16 cellular contexts compared by ENCODE assay signal in the genomic region with DNA sequence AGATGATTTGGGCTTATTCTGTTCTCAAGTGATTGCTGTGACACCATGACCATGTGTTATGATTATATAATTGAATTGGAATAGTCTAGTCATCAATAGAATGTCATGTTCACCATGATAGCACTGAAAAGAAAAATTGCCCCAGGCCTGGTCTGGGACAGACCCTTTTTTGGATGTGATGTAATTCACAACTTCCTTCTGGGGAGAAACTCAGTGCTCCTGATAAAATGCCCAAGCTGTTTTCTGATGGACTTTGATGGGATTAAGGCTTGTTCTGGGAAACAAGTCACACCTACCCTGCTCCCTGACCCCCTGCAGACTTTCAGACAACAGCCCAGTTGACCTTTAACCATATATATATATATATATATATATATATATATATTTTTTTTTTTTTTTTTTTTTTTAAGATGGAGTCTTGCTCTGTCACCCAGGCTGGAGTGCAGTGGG.
DNase-seq lines count a peak whose midpoint lies in the region; ATAC-seq and TF ChIP-seq lines count a peak whose summit lies in the region.
"Had no signal": no experiment of that assay in that cellular context is flagged by ENCODE, and none has a peak within 500 bp of the region (broad histone marks: within the 10 kb centered on the region; RNA-seq: fewer than 3 reads in every experiment).

No MANE protein-coding gene starts in this region.

- no peaks in the 10 kb centered on the region for H3K36me3 ChIP-seq in HUES48 (ENCODE audit: control insufficient read depth, insufficient read depth, low read length)
- no peaks in the 10 kb centered on the region for H3K36me3 ChIP-seq in naive thymus-derived CD4-positive, alpha-beta T cell (ENCODE audit: control insufficient read depth in 2 of 3, insufficient read depth in 3 of 3, low read length in 3 of 3)
- H3K36me3 ChIP-seq in CD8-positive, alpha-beta memory T cell (ENCODE audit: insufficient read depth, low read length) = no peaks in the 10 kb centered on the region
- H3K36me3 ChIP-seq: HAP-1, MG63, SJCRH30 had no signal

- H3K9ac ChIP-seq in HUES48 (ENCODE audit: low read depth, low read length) = no peak overlapping the region
- H3K9ac ChIP-seq: KMS-11 had no signal

- POLR2A ChIA-PET in naive thymus-derived CD4-positive, alpha-beta T cell (lab: Charles Lee) = interaction anchor here (1.4 to 15.5 kb wide), 4 partner anchors 28 to 65 kb away, joined by 4 to 206 read pairs (median 6); no protein-coding TSS in a partner anchor
- POLR2A ChIA-PET in CD8-positive, alpha-beta memory T cell (lab: Charles Lee) = no interaction called here

- no peaks in the 10 kb centered on the region for H3K9me3 Mint-ChIP-seq in activated T-cell treated with anti-CD3 and anti-CD28 coated beads, Interleukin-2, amount 50 U/mL, for 24 hours
- H3K9me3 Mint-ChIP-seq in activated T-cell treated with anti-CD3 and anti-CD28 coated beads, Interleukin-2, amount 50 U/mL, for 4 hours = no peaks in the 10 kb centered on the region
- H3K9me3 Mint-ChIP-seq in naive thymus-derived CD4-positive, alpha-beta T cell = peaks cover 0 to 1% (median 0%) of the 10 kb centered on the region in 11 donors
- H3K9me3 Mint-ChIP-seq in CD8-positive, alpha-beta memory T cell = no peaks in the 10 kb centered on the region
- H3K9me3 Mint-ChIP-seq: CD14-positive monocyte had no signal

- H3K27me3 Mint-ChIP-seq in activated T-cell treated with anti-CD3 and anti-CD28 coated beads, Interleukin-2, amount 50 U/mL, for 24 hours = no peaks in the 10 kb centered on the region
- no peaks in the 10 kb centered on the region for H3K27me3 Mint-ChIP-seq in activated T-cell treated with anti-CD3 and anti-CD28 coated beads, Interleukin-2, amount 50 U/mL, for 4 hours (ENCODE audit: low read depth)
- no peaks in the 10 kb centered on the region for H3K27me3 Mint-ChIP-seq in naive thymus-derived CD4-positive, alpha-beta T cell
- no peaks in the 10 kb centered on the region for H3K27me3 Mint-ChIP-seq in CD8-positive, alpha-beta memory T cell

- no peak overlapping the region for H3K4me3 ChIP-seq in HUES48 (ENCODE audit: low read depth, low read length)
- no peak overlapping the region for H3K4me3 ChIP-seq in naive thymus-derived CD4-positive, alpha-beta T cell (ENCODE audit: low read length)
- H3K4me3 ChIP-seq in CD8-positive, alpha-beta memory T cell (ENCODE audit: low read length) = no peak overlapping the region
- H3K4me3 ChIP-seq: HAP-1, MG63, SJCRH30 had no signal

- H3K27ac ChIP-seq in HUES48 (ENCODE audit: low read depth, low read length) = peak overlapping the region; percentile 29
- peak overlapping the region; percentile 18 for H3K27ac ChIP-seq in VCaP
- H3K27ac ChIP-seq in naive thymus-derived CD4-positive, alpha-beta T cell (ENCODE audit: low read depth, low read length) = no peak overlapping the region
- H3K27ac ChIP-seq in CD8-positive, alpha-beta memory T cell (ENCODE audit: low read depth, low read length) = no peak overlapping the region
- H3K27ac ChIP-seq: HL-60, KMS-11, SJCRH30 had no signal

- H3K4me1 ChIP-seq in HUES48 (ENCODE audit: control insufficient read depth, insufficient read depth, low read length) = peaks cover 15% of the 10 kb centered on the region
- H3K4me1 ChIP-seq in naive thymus-derived CD4-positive, alpha-beta T cell (ENCODE audit: control insufficient read depth in 2 of 2, insufficient read depth in 2 of 2, low read length in 2 of 2) = peaks cover 31 to 71% of the 10 kb centered on the region in 2 donors
- H3K4me1 ChIP-seq in CD8-positive, alpha-beta memory T cell (ENCODE audit: insufficient read depth, low read length) = peaks cover 81% of the 10 kb centered on the region

- DNase-seq in activated T-cell treated with anti-CD3 and anti-CD28 coated beads, Interleukin-2, amount 50 U/mL, for 24 hours = no peak
- DNase-seq in activated T-cell treated with anti-CD3 and anti-CD28 coated beads, Interleukin-2, amount 50 U/mL, for 4 hours = no peak
- DNase-seq in naive thymus-derived CD4-positive, alpha-beta T cell = no peak
- no peak for DNase-seq in NCI-H146 (lab: John Stamatoyannopoulos, UW)
- no peak for DNase-seq in CD8-positive, alpha-beta memory T cell
- DNase-seq: DMS79, MG63, NCI-H2029, NCI-H510A treated with DMSO at 0.1 percent for 48 hours, SJCRH30 had no signal

- H3K27ac Mint-ChIP-seq in activated T-cell treated with anti-CD3 and anti-CD28 coated beads, Interleukin-2, amount 50 U/mL, for 24 hours = peak overlapping the region; percentile 57
- H3K27ac Mint-ChIP-seq in naive thymus-derived CD4-positive, alpha-beta T cell = peak overlapping the region in 7 of 9 donors; percentile 71 to 86 (median 78)
- peak overlapping the region in 2 of 8 donors; percentile 34 to 42 for H3K27ac Mint-ChIP-seq in CD8-positive, alpha-beta memory T cell
- H3K27ac Mint-ChIP-seq: CD14-positive monocyte had no signal

- no peak for TF ChIP-seq CTCF in VCaP (conservative IDR thresholded peaks at IDR 0.05)

- intact Hi-C loops in naive thymus-derived CD4-positive, alpha-beta T cell (cut with micrococcal nuclease) = no loop called here

- H3K27me3 ChIP-seq in HUES48 (ENCODE audit: control insufficient read depth, insufficient read depth, low read length) = no peaks in the 10 kb centered on the region
- H3K27me3 ChIP-seq in naive thymus-derived CD4-positive, alpha-beta T cell (ENCODE audit: control insufficient read depth in 2 of 2, insufficient read depth in 2 of 2, low read length in 2 of 2) = no peaks in the 10 kb centered on the region
- no peaks in the 10 kb centered on the region for H3K27me3 ChIP-seq in CD8-positive, alpha-beta memory T cell (ENCODE audit: insufficient read depth, low read length, poor library complexity, severe bottlenecking)
- H3K27me3 ChIP-seq: MG63, SJCRH30 had no signal

- no peak overlapping the region for H3K4me3 Mint-ChIP-seq in activated T-cell treated with anti-CD3 and anti-CD28 coated beads, Interleukin-2, amount 50 U/mL, for 24 hours
- no peak overlapping the region for H3K4me3 Mint-ChIP-seq in activated T-cell treated with anti-CD3 and anti-CD28 coated beads, Interleukin-2, amount 50 U/mL, for 4 hours
- peak overlapping the region in 4 of 10 donors; percentile 1 to 51 (median 10) for H3K4me3 Mint-ChIP-seq in naive thymus-derived CD4-positive, alpha-beta T cell
- H3K4me3 Mint-ChIP-seq in CD8-positive, alpha-beta memory T cell = no peak overlapping the region
- H3K4me3 Mint-ChIP-seq: CD14-positive monocyte had no signal

- H3K9me3 ChIP-seq in HUES48 (ENCODE audit: control insufficient read depth, insufficient read depth, low read length) = no peaks in the 10 kb centered on the region
- H3K9me3 ChIP-seq in naive thymus-derived CD4-positive, alpha-beta T cell (ENCODE audit: control insufficient read depth in 2 of 3, low read length in 3 of 3) = no peaks in the 10 kb centered on the region
- no peaks in the 10 kb centered on the region for H3K9me3 ChIP-seq in CD8-positive, alpha-beta memory T cell (ENCODE audit: low read length)
- H3K9me3 ChIP-seq: HAP-1, MG63, SJCRH30 had no signal

- CTCF ChIA-PET in naive thymus-derived CD4-positive, alpha-beta T cell (lab: Charles Lee) = no interaction called here
- CTCF ChIA-PET in CD8-positive, alpha-beta memory T cell (lab: Charles Lee) = no interaction called here

- H3K36me3 Mint-ChIP-seq in activated T-cell treated with anti-CD3 and anti-CD28 coated beads, Interleukin-2, amount 50 U/mL, for 24 hours (ENCODE audit: low read depth) = no peaks in the 10 kb centered on the region
- H3K36me3 Mint-ChIP-seq in activated T-cell treated with anti-CD3 and anti-CD28 coated beads, Interleukin-2, amount 50 U/mL, for 4 hours (ENCODE audit: insufficient read depth) = no peaks in the 10 kb centered on the region
- H3K36me3 Mint-ChIP-seq in naive thymus-derived CD4-positive, alpha-beta T cell = peaks cover 0 to 5% (median 0%) of the 10 kb centered on the region in 5 donors
- no peaks in the 10 kb centered on the region for H3K36me3 Mint-ChIP-seq in CD8-positive, alpha-beta memory T cell
- H3K36me3 Mint-ChIP-seq: CD14-positive monocyte had no signal

- H3K4me1 Mint-ChIP-seq in activated T-cell treated with anti-CD3 and anti-CD28 coated beads, Interleukin-2, amount 50 U/mL, for 24 hours (ENCODE audit: low read depth) = peaks cover 77% of the 10 kb centered on the region
- peaks cover 58% of the 10 kb centered on the region for H3K4me1 Mint-ChIP-seq in activated T-cell treated with anti-CD3 and anti-CD28 coated beads, Interleukin-2, amount 50 U/mL, for 4 hours (ENCODE audit: low read depth)
- peaks cover 41 to 93% (median 82%) of the 10 kb centered on the region in 7 donors for H3K4me1 Mint-ChIP-seq in naive thymus-derived CD4-positive, alpha-beta T cell
- H3K4me1 Mint-ChIP-seq in CD8-positive, alpha-beta memory T cell = peaks cover 37 to 74% (median 44%) of the 10 kb centered on the region in 3 donors

- ATAC-seq in activated T-cell treated with anti-CD3 and anti-CD28 coated beads, Interleukin-2, amount 50 U/mL, for 4 hours = no peak
- no peak for ATAC-seq in naive thymus-derived CD4-positive, alpha-beta T cell

Comparison
In these comparisons a context has a peak if more than half of its experiments do, and no peak if none do; other contexts are left out.
1. H3K27ac ChIP-seq: peak in HUES48 (single experiment) and VCaP (single experiment); none in naive thymus-derived CD4-positive, alpha-beta T cell (single experiment) and CD8-positive, alpha-beta memory T cell (single experiment).